In the genomic region with DNA sequence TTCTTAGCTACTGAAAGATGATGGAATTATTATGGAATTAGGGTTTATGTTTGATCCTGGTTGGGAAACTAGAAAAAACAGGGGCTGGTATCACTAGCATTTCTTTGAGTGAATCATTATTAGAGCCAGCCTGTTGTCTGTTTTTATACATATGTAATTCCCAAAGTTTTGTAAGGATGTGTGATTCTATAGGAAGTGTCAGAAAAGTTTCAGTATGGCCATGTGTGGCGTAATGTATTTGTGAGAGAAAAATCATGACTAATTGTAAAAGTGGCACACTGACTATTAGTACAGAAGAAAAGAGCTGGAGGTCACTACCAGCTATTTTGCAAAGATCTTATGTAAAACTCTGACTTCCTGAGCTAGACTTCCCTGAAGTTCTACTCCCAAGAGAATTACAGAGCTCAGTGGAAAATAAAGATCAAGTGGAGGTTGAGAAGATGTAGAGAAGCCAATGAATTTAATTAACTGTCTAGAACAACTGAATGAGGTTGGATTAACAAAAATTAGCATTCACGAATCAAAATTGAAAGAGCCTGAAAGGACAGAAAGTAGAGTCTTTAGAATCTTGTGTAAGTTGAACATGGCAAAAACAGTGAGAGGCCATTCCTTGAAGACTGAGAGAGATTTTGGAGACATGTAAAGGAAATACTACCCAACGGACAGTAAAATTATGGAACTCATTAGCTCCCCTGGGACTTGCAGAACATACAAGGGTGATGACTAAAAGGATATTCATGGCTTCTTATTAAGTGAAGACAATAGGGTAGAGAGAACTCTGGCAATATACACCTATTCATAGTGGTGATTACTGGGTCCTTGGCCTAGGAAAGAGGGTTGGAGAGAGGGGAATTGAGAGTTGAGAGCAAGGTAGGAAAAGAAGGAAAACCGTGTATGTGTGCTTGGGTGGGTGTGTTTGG, we compare ENCODE assay signal across 19 cellular contexts.
A peak's percentile ranks its signal among the peaks of the same experiment; 100 is the strongest.
DNase-seq lines count a peak whose midpoint lies in the region; ATAC-seq lines count a peak whose summit lies in the region.
"Had no signal": no experiment of that assay in that cellular context is flagged by ENCODE, and none has a peak within 500 bp of the region (broad histone marks: within the 10 kb centered on the region; RNA-seq: fewer than 3 reads in every experiment).

No MANE protein-coding gene starts in this region.

- peak; percentile 17 for DNase-seq in GM03348 (ENCODE audit: low spot score)
- peak; percentile 1 for DNase-seq in NCI-H69 (lab: John Stamatoyannopoulos, UW)
- no peak for DNase-seq in epithelial cell of prostate (ENCODE audit: low read depth, low spot score)
- peak; percentile 36 for DNase-seq in stromal cell of bone marrow (ENCODE audit: low read depth)
- no peak for DNase-seq in NCI-H226
- no peak for DNase-seq in NCI-H1694 treated with DMSO at 0.1 percent for 48 hours (lab: John Stamatoyannopoulos, UW)
- DNase-seq: activated CD4-positive, alpha-beta memory T cell treated with anti-CD3 and anti-CD28 coated beads for 36 hours; activated naive CD4-positive, alpha-beta T cell treated with anti-CD3 and anti-CD28 coated beads, Interleukin-2, amount 10 ng/mL, durations not matched to agents 7 days and 5 days; C1 segment of cervical spinal cord; endodermal cell; kidney glomerular epithelial cell; NCI-H2081; NCI-H524 treated with DMSO at 0.1 percent for 48 hours; SHP77 treated with DMSO at 0.1 percent for 48 hours; sigmoid colon; stimulated activated CD4-positive, alpha-beta T cell treated with anti-CD3 and anti-CD28 coated beads, Interleukin-2, amount 100 ng/mL, for 24 hours; stimulated activated naive CD8-positive, alpha-beta T cell treated with anti-CD3 and anti-CD28 coated beads, Interleukin-15, Interleukin-2, amounts not matched to agents 100 U/mL and 50 U/mL, for 24 hours had no signal

- ATAC-seq in GM19023 (IDR thresholded peaks at IDR 0.05; ENCODE audit: unreplicated experiment) = no peak
- ATAC-seq: stimulated activated naive CD8-positive, alpha-beta T cell treated with anti-CD3 and anti-CD28 coated beads, Interleukin-15, Interleukin-2, amounts not matched to agents 100 U/mL and 50 U/mL, for 24 hours had no signal

- H3K27ac ChIP-seq in epithelial cell of prostate = peak overlapping the region; percentile 99
- H3K27ac ChIP-seq: ascending aorta, sigmoid colon had no signal

Comparison
In these comparisons a context has a peak if more than half of its experiments do, and no peak if none do; other contexts are left out.
1. DNase-seq: peak in GM03348 (single experiment), NCI-H69 (single experiment) and stromal cell of bone marrow (single experiment); none in epithelial cell of prostate (single experiment), NCI-H226 (single experiment) and NCI-H1694 treated with DMSO at 0.1 percent for 48 hours (single experiment).